1 cellular context compared by ENCODE assay signal in the genomic region with DNA sequence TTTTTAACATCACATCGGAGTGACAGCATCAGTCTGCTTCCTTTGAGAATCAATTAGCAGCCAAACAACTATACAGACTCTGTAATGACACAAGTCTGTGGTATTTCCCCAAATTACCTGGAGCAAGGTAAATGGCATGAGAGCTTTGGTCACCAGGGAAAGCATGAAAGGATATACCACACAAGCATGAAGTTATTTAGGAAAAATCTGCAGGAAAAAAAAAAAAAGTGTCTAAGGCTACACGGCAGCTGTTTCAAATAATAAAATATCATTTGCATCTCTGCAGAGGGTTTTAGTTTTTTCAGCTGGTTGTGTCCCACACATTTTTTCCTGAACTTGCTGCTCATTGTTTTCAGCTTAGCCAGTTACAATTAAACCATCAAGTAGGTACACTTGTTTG.
TF ChIP-seq lines count a peak whose summit lies in the region.

No MANE protein-coding gene starts in this region.

TF ChIP-seq in HEK293, 187 proteins besides CTCF, POLR2A, EP300 and RAD21 (continued from another document):
- TF ChIP-seq, protein P1, sequence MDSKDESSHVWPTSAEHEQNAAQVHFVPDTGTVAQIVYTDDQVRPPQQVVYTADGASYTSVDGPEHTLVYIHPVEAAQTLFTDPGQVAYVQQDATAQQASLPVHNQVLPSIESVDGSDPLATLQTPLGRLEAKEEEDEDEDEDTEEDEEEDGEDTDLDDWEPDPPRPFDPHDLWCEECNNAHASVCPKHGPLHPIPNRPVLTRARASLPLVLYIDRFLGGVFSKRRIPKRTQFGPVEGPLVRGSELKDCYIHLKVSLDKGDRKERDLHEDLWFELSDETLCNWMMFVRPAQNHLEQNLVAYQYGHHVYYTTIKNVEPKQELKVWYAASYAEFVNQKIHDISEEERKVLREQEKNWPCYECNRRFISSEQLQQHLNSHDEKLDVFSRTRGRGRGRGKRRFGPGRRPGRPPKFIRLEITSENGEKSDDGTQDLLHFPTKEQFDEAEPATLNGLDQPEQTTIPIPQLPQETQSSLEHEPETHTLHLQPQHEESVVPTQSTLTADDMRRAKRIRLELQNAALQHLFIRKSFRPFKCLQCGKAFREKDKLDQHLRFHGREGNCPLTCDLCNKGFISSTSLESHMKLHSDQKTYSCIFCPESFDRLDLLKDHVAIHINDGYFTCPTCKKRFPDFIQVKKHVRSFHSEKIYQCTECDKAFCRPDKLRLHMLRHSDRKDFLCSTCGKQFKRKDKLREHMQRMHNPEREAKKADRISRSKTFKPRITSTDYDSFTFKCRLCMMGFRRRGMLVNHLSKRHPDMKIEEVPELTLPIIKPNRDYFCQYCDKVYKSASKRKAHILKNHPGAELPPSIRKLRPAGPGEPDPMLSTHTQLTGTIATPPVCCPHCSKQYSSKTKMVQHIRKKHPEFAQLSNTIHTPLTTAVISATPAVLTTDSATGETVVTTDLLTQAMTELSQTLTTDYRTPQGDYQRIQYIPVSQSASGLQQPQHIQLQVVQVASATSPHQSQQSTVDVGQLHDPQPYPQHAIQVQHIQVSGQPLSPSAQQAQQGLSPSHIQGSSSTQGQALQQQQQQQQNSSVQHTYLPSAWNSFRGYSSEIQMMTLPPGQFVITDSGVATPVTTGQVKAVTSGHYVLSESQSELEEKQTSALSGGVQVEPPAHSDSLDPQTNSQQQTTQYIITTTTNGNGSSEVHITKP (tag by site-specific recombination; IDR thresholded peaks at IDR 0.05): no peak
- 0 out of 2 replicates have a peak, but pooled peaks have one; percentile 29 for TF ChIP-seq IKZF3 (tag by site-specific recombination; IDR thresholded peaks at IDR 0.05)
